ENCODE assay signal across 1 cellular context in genomic region chr17:17749921-17750320, GRCh38.
TF ChIP-seq lines count a peak whose summit lies in the region.

No MANE protein-coding gene starts in this region.

TF ChIP-seq in GM12878, 131 proteins besides CTCF, POLR2A, EP300 and RAD21 (continued from another document):
- TF ChIP-seq CEBPZ (IDR thresholded peaks at IDR 0.05; ENCODE audit: low read depth, low read length) = no peak
- no peak for TF ChIP-seq SMAD5 (IDR thresholded peaks at IDR 0.05; ENCODE audit: low read depth)
- peak; percentile 43; the same call in 1 of the 2 replicates for TF ChIP-seq SREBF1 (IDR thresholded peaks at IDR 0.05; ENCODE audit: low read length)
- no peak for TF ChIP-seq MAX (IDR thresholded peaks at IDR 0.05; ENCODE audit: low read depth, low read length)
- 0 out of 2 replicates have a peak, but pooled peaks have one; percentile 34 for TF ChIP-seq CHD2 (IDR thresholded peaks at IDR 0.05; ENCODE audit: borderline replicate concordance, low read depth, low read length)
- peak; percentile 51; the same call in 1 of the 2 replicates for TF ChIP-seq IKZF1 (conservative IDR thresholded peaks at IDR 0.05)
- TF ChIP-seq IRF3 (IDR thresholded peaks at IDR 0.05) = peak; percentile 41; the same call in 1 of the 2 replicates
- no peak for TF ChIP-seq E2F4 (IDR thresholded peaks at IDR 0.05; ENCODE audit: low read depth, low read length)
- TF ChIP-seq USF2 (IDR thresholded peaks at IDR 0.05; ENCODE audit: borderline replicate concordance, low read depth, low read length) = peak; percentile 81
- TF ChIP-seq ATF7 (IDR thresholded peaks at IDR 0.05; ENCODE audit: low read depth) = no peak
- peak; percentile 86; the same call in 1 of the 2 replicates for TF ChIP-seq ATF3 (IDR thresholded peaks at IDR 0.05; ENCODE audit: borderline replicate concordance, extremely low read depth, low read depth, low read length)
